1 cellular context compared by ENCODE assay signal in the genomic region with DNA sequence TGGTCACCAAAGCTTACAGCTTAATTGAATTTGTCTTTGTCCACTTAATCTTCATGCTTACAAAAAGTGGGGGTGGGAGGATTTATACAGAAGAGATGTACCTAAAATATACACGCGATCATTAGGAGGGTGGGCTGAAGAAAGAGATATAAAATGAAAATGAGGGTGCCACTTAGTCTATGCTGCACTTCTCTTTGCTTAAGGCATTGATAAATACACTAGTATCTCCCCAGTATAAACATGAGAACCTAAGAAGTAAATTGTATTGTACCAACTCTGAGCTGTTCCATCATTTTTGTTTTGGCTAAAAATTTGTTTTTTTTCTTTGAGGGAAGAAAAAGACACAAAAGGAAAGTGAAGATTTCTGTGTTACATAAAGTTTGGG.
TF ChIP-seq lines count a peak whose summit lies in the region.

No MANE protein-coding gene starts in this region.

TF ChIP-seq in GM23338, 12 proteins besides CTCF, POLR2A, EP300 and RAD21:
- TF ChIP-seq, protein P1, sequence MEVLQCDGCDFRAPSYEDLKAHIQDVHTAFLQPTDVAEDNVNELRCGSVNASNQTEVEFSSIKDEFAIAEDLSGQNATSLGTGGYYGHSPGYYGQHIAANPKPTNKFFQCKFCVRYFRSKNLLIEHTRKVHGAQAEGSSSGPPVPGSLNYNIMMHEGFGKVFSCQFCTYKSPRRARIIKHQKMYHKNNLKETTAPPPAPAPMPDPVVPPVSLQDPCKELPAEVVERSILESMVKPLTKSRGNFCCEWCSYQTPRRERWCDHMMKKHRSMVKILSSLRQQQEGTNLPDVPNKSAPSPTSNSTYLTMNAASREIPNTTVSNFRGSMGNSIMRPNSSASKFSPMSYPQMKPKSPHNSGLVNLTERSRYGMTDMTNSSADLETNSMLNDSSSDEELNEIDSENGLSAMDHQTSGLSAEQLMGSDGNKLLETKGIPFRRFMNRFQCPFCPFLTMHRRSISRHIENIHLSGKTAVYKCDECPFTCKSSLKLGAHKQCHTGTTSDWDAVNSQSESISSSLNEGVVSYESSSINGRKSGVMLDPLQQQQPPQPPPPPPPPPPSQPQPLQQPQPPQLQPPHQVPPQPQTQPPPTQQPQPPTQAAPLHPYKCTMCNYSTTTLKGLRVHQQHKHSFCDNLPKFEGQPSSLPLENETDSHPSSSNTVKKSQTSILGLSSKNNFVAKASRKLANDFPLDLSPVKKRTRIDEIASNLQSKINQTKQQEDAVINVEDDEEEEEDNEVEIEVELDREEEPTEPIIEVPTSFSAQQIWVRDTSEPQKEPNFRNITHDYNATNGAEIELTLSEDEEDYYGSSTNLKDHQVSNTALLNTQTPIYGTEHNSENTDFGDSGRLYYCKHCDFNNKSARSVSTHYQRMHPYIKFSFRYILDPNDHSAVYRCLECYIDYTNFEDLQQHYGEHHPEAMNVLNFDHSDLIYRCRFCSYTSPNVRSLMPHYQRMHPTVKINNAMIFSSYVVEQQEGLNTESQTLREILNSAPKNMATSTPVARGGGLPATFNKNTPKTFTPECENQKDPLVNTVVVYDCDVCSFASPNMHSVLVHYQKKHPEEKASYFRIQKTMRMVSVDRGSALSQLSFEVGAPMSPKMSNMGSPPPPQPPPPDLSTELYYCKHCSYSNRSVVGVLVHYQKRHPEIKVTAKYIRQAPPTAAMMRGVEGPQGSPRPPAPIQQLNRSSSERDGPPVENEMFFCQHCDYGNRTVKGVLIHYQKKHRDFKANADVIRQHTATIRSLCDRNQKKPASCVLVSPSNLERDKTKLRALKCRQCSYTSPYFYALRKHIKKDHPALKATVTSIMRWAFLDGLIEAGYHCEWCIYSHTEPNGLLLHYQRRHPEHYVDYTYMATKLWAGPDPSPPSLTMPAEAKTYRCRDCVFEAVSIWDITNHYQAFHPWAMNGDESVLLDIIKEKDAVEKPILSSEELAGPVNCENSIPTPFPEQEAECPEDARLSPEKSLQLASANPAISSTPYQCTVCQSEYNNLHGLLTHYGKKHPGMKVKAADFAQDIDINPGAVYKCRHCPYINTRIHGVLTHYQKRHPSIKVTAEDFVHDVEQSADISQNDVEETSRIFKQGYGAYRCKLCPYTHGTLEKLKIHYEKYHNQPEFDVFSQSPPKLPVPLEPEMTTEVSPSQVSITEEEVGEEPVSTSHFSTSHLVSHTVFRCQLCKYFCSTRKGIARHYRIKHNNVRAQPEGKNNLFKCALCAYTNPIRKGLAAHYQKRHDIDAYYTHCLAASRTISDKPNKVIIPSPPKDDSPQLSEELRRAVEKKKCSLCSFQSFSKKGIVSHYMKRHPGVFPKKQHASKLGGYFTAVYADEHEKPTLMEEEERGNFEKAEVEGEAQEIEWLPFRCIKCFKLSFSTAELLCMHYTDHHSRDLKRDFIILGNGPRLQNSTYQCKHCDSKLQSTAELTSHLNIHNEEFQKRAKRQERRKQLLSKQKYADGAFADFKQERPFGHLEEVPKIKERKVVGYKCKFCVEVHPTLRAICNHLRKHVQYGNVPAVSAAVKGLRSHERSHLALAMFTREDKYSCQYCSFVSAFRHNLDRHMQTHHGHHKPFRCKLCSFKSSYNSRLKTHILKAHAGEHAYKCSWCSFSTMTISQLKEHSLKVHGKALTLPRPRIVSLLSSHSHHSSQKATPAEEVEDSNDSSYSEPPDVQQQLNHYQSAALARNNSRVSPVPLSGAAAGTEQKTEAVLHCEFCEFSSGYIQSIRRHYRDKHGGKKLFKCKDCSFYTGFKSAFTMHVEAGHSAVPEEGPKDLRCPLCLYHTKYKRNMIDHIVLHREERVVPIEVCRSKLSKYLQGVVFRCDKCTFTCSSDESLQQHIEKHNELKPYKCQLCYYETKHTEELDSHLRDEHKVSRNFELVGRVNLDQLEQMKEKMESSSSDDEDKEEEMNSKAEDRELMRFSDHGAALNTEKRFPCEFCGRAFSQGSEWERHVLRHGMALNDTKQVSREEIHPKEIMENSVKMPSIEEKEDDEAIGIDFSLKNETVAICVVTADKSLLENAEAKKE (CRISPR knock-in tag; IDR thresholded peaks at IDR 0.05) = no peak
- TF ChIP-seq EZH2phosphoT487 (IDR thresholded peaks at IDR 0.05; ENCODE audit: unreplicated experiment) = no peak
- no peak for TF ChIP-seq CREB1 (CRISPR knock-in tag; IDR thresholded peaks at IDR 0.05; ENCODE audit: low read depth)
- TF ChIP-seq ZNF331 (CRISPR knock-in tag; IDR thresholded peaks at IDR 0.05; ENCODE audit: low read depth) = no peak
- no peak for TF ChIP-seq EZH2 (IDR thresholded peaks at IDR 0.05; ENCODE audit: low read depth, unreplicated experiment)
- no peak for TF ChIP-seq JUNB (IDR thresholded peaks at IDR 0.05; ENCODE audit: unreplicated experiment)
- TF ChIP-seq NANOG (IDR thresholded peaks at IDR 0.05; ENCODE audit: borderline replicate concordance) = no peak
- TF ChIP-seq, protein P2, sequence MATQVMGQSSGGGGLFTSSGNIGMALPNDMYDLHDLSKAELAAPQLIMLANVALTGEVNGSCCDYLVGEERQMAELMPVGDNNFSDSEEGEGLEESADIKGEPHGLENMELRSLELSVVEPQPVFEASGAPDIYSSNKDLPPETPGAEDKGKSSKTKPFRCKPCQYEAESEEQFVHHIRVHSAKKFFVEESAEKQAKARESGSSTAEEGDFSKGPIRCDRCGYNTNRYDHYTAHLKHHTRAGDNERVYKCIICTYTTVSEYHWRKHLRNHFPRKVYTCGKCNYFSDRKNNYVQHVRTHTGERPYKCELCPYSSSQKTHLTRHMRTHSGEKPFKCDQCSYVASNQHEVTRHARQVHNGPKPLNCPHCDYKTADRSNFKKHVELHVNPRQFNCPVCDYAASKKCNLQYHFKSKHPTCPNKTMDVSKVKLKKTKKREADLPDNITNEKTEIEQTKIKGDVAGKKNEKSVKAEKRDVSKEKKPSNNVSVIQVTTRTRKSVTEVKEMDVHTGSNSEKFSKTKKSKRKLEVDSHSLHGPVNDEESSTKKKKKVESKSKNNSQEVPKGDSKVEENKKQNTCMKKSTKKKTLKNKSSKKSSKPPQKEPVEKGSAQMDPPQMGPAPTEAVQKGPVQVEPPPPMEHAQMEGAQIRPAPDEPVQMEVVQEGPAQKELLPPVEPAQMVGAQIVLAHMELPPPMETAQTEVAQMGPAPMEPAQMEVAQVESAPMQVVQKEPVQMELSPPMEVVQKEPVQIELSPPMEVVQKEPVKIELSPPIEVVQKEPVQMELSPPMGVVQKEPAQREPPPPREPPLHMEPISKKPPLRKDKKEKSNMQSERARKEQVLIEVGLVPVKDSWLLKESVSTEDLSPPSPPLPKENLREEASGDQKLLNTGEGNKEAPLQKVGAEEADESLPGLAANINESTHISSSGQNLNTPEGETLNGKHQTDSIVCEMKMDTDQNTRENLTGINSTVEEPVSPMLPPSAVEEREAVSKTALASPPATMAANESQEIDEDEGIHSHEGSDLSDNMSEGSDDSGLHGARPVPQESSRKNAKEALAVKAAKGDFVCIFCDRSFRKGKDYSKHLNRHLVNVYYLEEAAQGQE (IDR thresholded peaks at IDR 0.05; ENCODE audit: unreplicated experiment) = no peak
- TF ChIP-seq, protein P3, sequence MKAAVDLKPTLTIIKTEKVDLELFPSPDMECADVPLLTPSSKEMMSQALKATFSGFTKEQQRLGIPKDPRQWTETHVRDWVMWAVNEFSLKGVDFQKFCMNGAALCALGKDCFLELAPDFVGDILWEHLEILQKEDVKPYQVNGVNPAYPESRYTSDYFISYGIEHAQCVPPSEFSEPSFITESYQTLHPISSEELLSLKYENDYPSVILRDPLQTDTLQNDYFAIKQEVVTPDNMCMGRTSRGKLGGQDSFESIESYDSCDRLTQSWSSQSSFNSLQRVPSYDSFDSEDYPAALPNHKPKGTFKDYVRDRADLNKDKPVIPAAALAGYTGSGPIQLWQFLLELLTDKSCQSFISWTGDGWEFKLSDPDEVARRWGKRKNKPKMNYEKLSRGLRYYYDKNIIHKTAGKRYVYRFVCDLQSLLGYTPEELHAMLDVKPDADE (IDR thresholded peaks at IDR 0.05) = no peak
- no peak for TF ChIP-seq ZNF114 (CRISPR knock-in tag; IDR thresholded peaks at IDR 0.05)
- no peak for TF ChIP-seq POLR2AphosphoS5 (IDR thresholded peaks at IDR 0.05; ENCODE audit: low read depth)
- TF ChIP-seq STAT1 (IDR thresholded peaks at IDR 0.05; ENCODE audit: unreplicated experiment) = no peak
